In the genomic region with DNA sequence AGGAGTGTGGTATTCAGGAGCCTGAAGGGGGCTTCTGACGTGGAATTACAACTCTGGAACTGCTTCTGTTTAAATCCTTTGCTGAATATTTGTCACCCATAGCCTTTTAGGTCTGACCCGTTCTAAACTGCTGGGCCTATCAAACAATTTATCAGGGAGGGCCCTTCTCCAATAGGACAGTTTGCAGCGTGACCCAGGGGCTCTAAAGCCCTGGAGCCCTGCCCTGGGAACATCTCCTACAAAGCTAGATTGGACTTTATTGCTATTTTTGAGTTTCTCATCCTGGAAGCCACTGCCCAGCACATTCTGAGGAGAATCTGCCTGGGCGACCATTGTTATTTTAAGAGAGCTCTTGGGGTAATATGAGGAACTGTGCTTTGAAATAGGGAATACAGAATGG, we compare ENCODE assay signal across 10 cellular contexts. TPM values are rescaled to one million over a fixed set of nuclear protein-coding genes. Genes with fewer than 3 reads are reported as not detected.
A peak's percentile ranks its signal among the peaks of the same experiment; 100 is the strongest.
DNase-seq lines count a peak whose midpoint lies in the region; ATAC-seq and TF ChIP-seq lines count a peak whose summit lies in the region.
"Had no signal": no experiment of that assay in that cellular context is flagged by ENCODE, and none has a peak within 500 bp of the region (broad histone marks: within the 10 kb centered on the region; RNA-seq: fewer than 3 reads in every experiment).

No MANE protein-coding gene starts in this region.

- H3K27ac ChIP-seq in mammary epithelial cell (ENCODE audit: insufficient read depth, low read depth, low read length), result no peak overlapping the region
- H3K27ac ChIP-seq in lung (ENCODE audit: low read depth in 1 of 2, low read length in 1 of 2), result peak overlapping the region; percentile 67 to 89
- H3K27ac ChIP-seq in transverse colon, result peak overlapping the region; percentile 90 to 96 (median 92)

- CTCF ChIA-PET in MCF 10A (lab: Yijun Ruan, JAX), result interaction anchor here (0.6 to 10.8 kb wide), 5 partner anchors 35 to 231 kb away, joined by 3 to 182 read pairs (median 4); no protein-coding TSS in a partner anchor
- CTCF ChIA-PET in mammary epithelial cell (lab: Charles Lee; ENCODE audit: low non-redundant PET), result no interaction called here

- no peak overlapping the region for H3K9ac ChIP-seq in mammary epithelial cell (ENCODE audit: insufficient read depth, low read length)

- intact Hi-C loops in MCF 10A (cut with micrococcal nuclease) (loop anchor here (5.0 kb wide), 1 partner anchor 35 kb away; the partner anchor contains the start of gene KLF13), mammary epithelial cell (cut with micrococcal nuclease) (no loop called here), transverse colon (cut with DNase I; ENCODE audit: low total_unique reads) (loop anchor here (10.0 kb wide), 1 partner anchor 73 kb away; no protein-coding TSS in a partner anchor)
- intact Hi-C loops in activated T-helper 2 cell treated with anti-CD3 and anti-CD28 coated beads, Interferon-gamma antibody, Interleukin-2, Interleukin-4, amounts not matched to agents 10 μg/mL and 5 μg/mL and 100 μg/mL, durations not matched to agents 14 hours and 24 hours and 36 hours (cut with micrococcal nuclease), result no loop called here

- no peak for TF ChIP-seq EP300 in transverse colon (IDR thresholded peaks at IDR 0.05; ENCODE audit: low read depth)

- peak overlapping the region; percentile 80 for H3K27ac Mint-ChIP-seq in MCF 10A (ENCODE audit: low read depth, unreplicated experiment)
- peak overlapping the region; percentile 100 for H3K27ac Mint-ChIP-seq in activated T-helper 2 cell treated with anti-CD3 and anti-CD28 coated beads, Interferon-gamma antibody, Interleukin-2, Interleukin-4, amounts not matched to agents 10 μg/mL and 5 μg/mL and 100 μg/mL, durations not matched to agents 14 hours and 24 hours and 36 hours

- WGBS in mammary epithelial cell (ENCODE audit: low coverage, missing lambda C conversion rate), result 98% methylated on average over 4 of the region's 4 CpGs
- WGBS in lung, 2 donors, result 56 to 62% methylated on average over 4 of the region's 4 CpGs
- 66 to 71% methylated on average over 2 to 4 of the region's 4 CpGs for WGBS in transverse colon (ENCODE audit: low coverage in 1 of 2), 2 donors

- no peak overlapping the region for H3K4me3 Mint-ChIP-seq in MCF 10A (ENCODE audit: unreplicated experiment)
- H3K4me3 Mint-ChIP-seq in activated T-helper 2 cell treated with anti-CD3 and anti-CD28 coated beads, Interferon-gamma antibody, Interleukin-2, Interleukin-4, amounts not matched to agents 10 μg/mL and 5 μg/mL and 100 μg/mL, durations not matched to agents 14 hours and 24 hours and 36 hours (ENCODE audit: low read depth), result peak overlapping the region; percentile 65

- H3K36me3 ChIP-seq in mammary epithelial cell (ENCODE audit: insufficient read depth, low read length) (no peaks in the 10 kb centered on the region), lung (ENCODE audit: control insufficient read depth in 2 of 2, insufficient read depth in 2 of 2, low read length in 2 of 2) (peaks cover 0 to 1% of the 10 kb centered on the region in 2 donors), transverse colon (no peaks in the 10 kb centered on the region)
- H3K36me3 ChIP-seq: prostate gland had no signal

- ATAC-seq in lung (ENCODE audit: insufficient read depth, low FRiP score) (no peak), GM18505 (IDR thresholded peaks at IDR 0.05; ENCODE audit: unreplicated experiment) (no peak), HG03354 (IDR thresholded peaks at IDR 0.05; ENCODE audit: poor library complexity, severe bottlenecking, unreplicated experiment) (no peak)

- H3K79me2 ChIP-seq in mammary epithelial cell (ENCODE audit: insufficient read depth, low read length), result peaks cover 97% of the 10 kb centered on the region

- in situ Hi-C loops in mammary epithelial cell (cut with MboI; ENCODE audit: low sequenced_read_pairs in 2 of 2), result loop anchor here in 1 of 2 donors (10.0 kb wide), 1 partner anchor 123 kb away; no protein-coding TSS in a partner anchor
- in situ Hi-C loops in transverse colon (cut with MboI; ENCODE audit: low pct_ligation_motif_present in 1 of 4, low pct_unique_long_range_greater_than_20kb in 1 of 4, low sequenced_read_pairs in 3 of 4), result no loop called here

- H4K20me1 ChIP-seq in mammary epithelial cell (ENCODE audit: insufficient read depth, low read length), result no peaks in the 10 kb centered on the region

- H3K27me3 Mint-ChIP-seq in MCF 10A (ENCODE audit: insufficient read depth, unreplicated experiment), result no peaks in the 10 kb centered on the region
- no peaks in the 10 kb centered on the region for H3K27me3 Mint-ChIP-seq in activated T-helper 2 cell treated with anti-CD3 and anti-CD28 coated beads, Interferon-gamma antibody, Interleukin-2, Interleukin-4, amounts not matched to agents 10 μg/mL and 5 μg/mL and 100 μg/mL, durations not matched to agents 14 hours and 24 hours and 36 hours (ENCODE audit: low read depth)

- no peak overlapping the region for H2AFZ ChIP-seq in mammary epithelial cell (ENCODE audit: low read depth, low read length)

- no peak overlapping the region for H3K4me3 ChIP-seq in mammary epithelial cell (replicated peaks in 1 of 3; ENCODE audit: insufficient read depth in 1 of 3, low read depth in 2 of 3, low read length in 3 of 3)
- H3K4me3 ChIP-seq in lung, result no peak overlapping the region
- no peak overlapping the region for H3K4me3 ChIP-seq in transverse colon
- H3K4me3 ChIP-seq: prostate gland had no signal

- H3K9me3 Mint-ChIP-seq in MCF 10A (ENCODE audit: unreplicated experiment), result no peaks in the 10 kb centered on the region
- H3K9me3 Mint-ChIP-seq in activated T-helper 2 cell treated with anti-CD3 and anti-CD28 coated beads, Interferon-gamma antibody, Interleukin-2, Interleukin-4, amounts not matched to agents 10 μg/mL and 5 μg/mL and 100 μg/mL, durations not matched to agents 14 hours and 24 hours and 36 hours, result no peaks in the 10 kb centered on the region

- H3K4me1 Mint-ChIP-seq in MCF 10A (ENCODE audit: insufficient read depth, unreplicated experiment), result peaks cover 68% of the 10 kb centered on the region
- peaks cover 91% of the 10 kb centered on the region for H3K4me1 Mint-ChIP-seq in activated T-helper 2 cell treated with anti-CD3 and anti-CD28 coated beads, Interferon-gamma antibody, Interleukin-2, Interleukin-4, amounts not matched to agents 10 μg/mL and 5 μg/mL and 100 μg/mL, durations not matched to agents 14 hours and 24 hours and 36 hours (ENCODE audit: low read depth)

- BruUV-seq in MCF 10A (replicated peaks; lab: Mats Ljungman, UMichigan), result no TSS peak
- BruUV-seq in mammary epithelial cell (replicated peaks; lab: Mats Ljungman, UMichigan), result no TSS peak

- TF ChIP-seq CTCF in MCF 10A (IDR thresholded peaks at IDR 0.05; ENCODE audit: unreplicated experiment), result no peak
- no peak for TF ChIP-seq CTCF in mammary epithelial cell (conservative IDR thresholded peaks at IDR 0.05 in 1 of 2, IDR thresholded peaks at IDR 0.05 in 1 of 2; ENCODE audit: extremely low read depth in 1 of 2, insufficient read depth in 1 of 2, low read depth in 1 of 2, low read length in 2 of 2)
- no peak for TF ChIP-seq CTCF in lung (IDR thresholded peaks at IDR 0.05; ENCODE audit: control extremely low read depth, extremely low read depth)
- TF ChIP-seq CTCF in transverse colon (IDR thresholded peaks at IDR 0.05), result no peak

- dilution Hi-C loops in mammary epithelial cell (cut with HindIII; ENCODE audit: low sequenced_read_pairs), result no loop called here

- peaks cover 8% of the 10 kb centered on the region for H3K36me3 Mint-ChIP-seq in MCF 10A (ENCODE audit: insufficient read depth, unreplicated experiment)
- H3K36me3 Mint-ChIP-seq in activated T-helper 2 cell treated with anti-CD3 and anti-CD28 coated beads, Interferon-gamma antibody, Interleukin-2, Interleukin-4, amounts not matched to agents 10 μg/mL and 5 μg/mL and 100 μg/mL, durations not matched to agents 14 hours and 24 hours and 36 hours (ENCODE audit: low read depth), result peaks cover 29% of the 10 kb centered on the region

- DNase-seq in MCF 10A (ENCODE audit: unreplicated experiment) (no peak), mammary epithelial cell (no peak), lung (ENCODE audit: low spot score) (no peak), transverse colon (no peak), T-helper 9 cell (no peak)
- DNase-seq in activated T-helper 2 cell treated with anti-CD3 and anti-CD28 coated beads, Interferon-gamma antibody, Interleukin-2, Interleukin-4, amounts not matched to agents 10 μg/mL and 5 μg/mL and 100 μg/mL, durations not matched to agents 14 hours and 24 hours and 36 hours (ENCODE audit: low spot score), result no peak
- DNase-seq: NCI-H524 treated with DMSO at 0.1 percent for 48 hours had no signal

- H3K4me2 ChIP-seq in mammary epithelial cell (ENCODE audit: insufficient read depth, low read depth, low read length), result no peak overlapping the region

- POLR2A ChIA-PET in MCF 10A (lab: Yijun Ruan, JAX), result interaction anchor here (1.1 to 2.1 kb wide), 4 partner anchors 15 to 147 kb away, joined by 3 to 8 read pairs (median 4); no protein-coding TSS in a partner anchor

- peaks cover 52% of the 10 kb centered on the region for H3K4me1 ChIP-seq in mammary epithelial cell (ENCODE audit: insufficient read depth, low read length)
- H3K4me1 ChIP-seq in lung (ENCODE audit: control insufficient read depth in 2 of 2, insufficient read depth in 2 of 2, low read length in 2 of 2), result peaks cover 64 to 67% of the 10 kb centered on the region in 2 donors
- peaks cover 75 to 95% (median 86%) of the 10 kb centered on the region in 4 donors for H3K4me1 ChIP-seq in transverse colon

- no peaks in the 10 kb centered on the region for H3K9me3 ChIP-seq in mammary epithelial cell (replicated peaks; ENCODE audit: insufficient read depth, low read length)
- no peaks in the 10 kb centered on the region for H3K9me3 ChIP-seq in lung (ENCODE audit: control insufficient read depth in 2 of 2, insufficient read depth in 1 of 2, low read length in 1 of 2)
- H3K9me3 ChIP-seq in transverse colon, result no peaks in the 10 kb centered on the region
- H3K9me3 ChIP-seq: prostate gland had no signal

- H3K27me3 ChIP-seq in mammary epithelial cell (ENCODE audit: insufficient read depth, low read length), result no peaks in the 10 kb centered on the region
- no peaks in the 10 kb centered on the region for H3K27me3 ChIP-seq in lung (ENCODE audit: control insufficient read depth, insufficient read depth)
- H3K27me3 ChIP-seq in transverse colon, result no peaks in the 10 kb centered on the region

- TF ChIP-seq POLR2A in transverse colon (IDR thresholded peaks at IDR 0.05) (no peak), GM18505 (IDR thresholded peaks at IDR 0.05; ENCODE audit: borderline replicate concordance, extremely low read depth, insufficient read depth, insufficient read length) (no peak)

RNA-seq across cellular contexts. Expression of gene KLF13, which starts 35.5 kb away (rescaled TPM):
- total RNA-seq in MCF 10A (2022) (83.1 and 110 TPM in 2 replicates), mammary epithelial cell (10 to 100 TPM; 49.8 to 62.3 TPM), lung (100 to 1,000 TPM in 1 of 2 donors, 10 to 100 TPM in 1; 38.3 to 157 TPM), transverse colon (10 to 100 TPM; 39.0 to 81.2 (median 68.8) TPM)
- polyA plus RNA-seq in mammary epithelial cell (25.1 TPM), lung (10 to 100 TPM; 47.1 to 63.2 TPM)
- 40.5 TPM for polyA minus RNA-seq in mammary epithelial cell
- total RNA-seq in activated T-helper 2 cell treated with anti-CD3 and anti-CD28 coated beads, Interferon-gamma antibody, Interleukin-2, Interleukin-4, amounts not matched to agents 10 μg/mL and 5 μg/mL and 100 μg/mL, durations not matched to agents 14 hours and 24 hours and 36 hours, result 127 and 132 TPM in 2 replicates

Comparison
In these comparisons a context has a peak if more than half of its experiments do, and no peak if none do; other contexts are left out.
1. intact Hi-C loops: an anchor here in MCF 10A (5.0 kb wide) and transverse colon (10.0 kb wide); none called in mammary epithelial cell and activated T-helper 2 cell treated with anti-CD3 and anti-CD28 coated beads, Interferon-gamma antibody, Interleukin-2, Interleukin-4, amounts not matched to agents 10 μg/mL and 5 μg/mL and 100 μg/mL, durations not matched to agents 14 hours and 24 hours and 36 hours.